1 cellular context compared by ENCODE assay signal in genomic region chr11:77127969-77128691, GRCh38.
TF ChIP-seq lines count a peak whose summit lies in the region.

Gene MYO7A (plus strand): TSS chr11:77128246. CDS start chr11:77130635, 2,389 bp downstream.

TF ChIP-seq in HepG2, 621 proteins besides CTCF, POLR2A, EP300 and RAD21 (continued from another document and continues in another):
- peak; percentile 82; the same call in 1 of the 2 replicates for TF ChIP-seq TFAP4 (IDR thresholded peaks at IDR 0.05; ENCODE audit: borderline replicate concordance, low read depth)
- TF ChIP-seq RBM39 (IDR thresholded peaks at IDR 0.05; ENCODE audit: low read depth, low read length, poor library complexity, severe bottlenecking), result peak; percentile 46
- TF ChIP-seq ONECUT2 (CRISPR knock-in tag; IDR thresholded peaks at IDR 0.05), result no peak
- TF ChIP-seq ZNF558 (CRISPR knock-in tag; IDR thresholded peaks at IDR 0.05; ENCODE audit: borderline replicate concordance), result no peak
- no peak for TF ChIP-seq ZNF180 (CRISPR knock-in tag; IDR thresholded peaks at IDR 0.05; ENCODE audit: borderline replicate concordance, low read depth)
- TF ChIP-seq CEBPB (IDR thresholded peaks at IDR 0.05; ENCODE audit: borderline replicate concordance, low read depth, low read length), result no peak
- no peak for TF ChIP-seq ATAD3A (CRISPR knock-in tag; IDR thresholded peaks at IDR 0.05)
- peak; percentile 36 for TF ChIP-seq ZFX (CRISPR knock-in tag; IDR thresholded peaks at IDR 0.05; ENCODE audit: low read depth)
- no peak for TF ChIP-seq ZNF225 (CRISPR knock-in tag; IDR thresholded peaks at IDR 0.05)
- no peak for TF ChIP-seq ZKSCAN8 (CRISPR knock-in tag; IDR thresholded peaks at IDR 0.05; ENCODE audit: borderline replicate concordance)
- no peak for TF ChIP-seq ZBTB26 (CRISPR knock-in tag; IDR thresholded peaks at IDR 0.05; ENCODE audit: borderline replicate concordance)
- 0 out of 2 replicates have a peak, but pooled peaks have one; percentile 12 for TF ChIP-seq ZNF296 (CRISPR knock-in tag; conservative IDR thresholded peaks at IDR 0.05)
- TF ChIP-seq HINFP (CRISPR knock-in tag; IDR thresholded peaks at IDR 0.05; ENCODE audit: low read depth), result no peak
- no peak for TF ChIP-seq PCBP2 (optimal IDR thresholded peaks at IDR 0.05; ENCODE audit: low read depth, low read length, poor library complexity, severe bottlenecking)
- no peak for TF ChIP-seq HCFC1 (IDR thresholded peaks at IDR 0.05; ENCODE audit: low read depth, low read length)
- no peak for TF ChIP-seq MLXIP (CRISPR knock-in tag; IDR thresholded peaks at IDR 0.05; ENCODE audit: borderline replicate concordance)
- no peak for TF ChIP-seq ZFP1 (CRISPR knock-in tag; IDR thresholded peaks at IDR 0.05)
- TF ChIP-seq TRIM24 (CRISPR knock-in tag; IDR thresholded peaks at IDR 0.05), result no peak
- no peak for TF ChIP-seq MAZ (IDR thresholded peaks at IDR 0.05; ENCODE audit: borderline replicate concordance, low read depth, low read length)
- peak; percentile 65 for TF ChIP-seq MAZ (CRISPR knock-in tag; IDR thresholded peaks at IDR 0.05; ENCODE audit: low read depth)
- TF ChIP-seq ZNF383 (CRISPR knock-in tag; IDR thresholded peaks at IDR 0.05; ENCODE audit: borderline replicate concordance), result no peak
- TF ChIP-seq ZNF761 (CRISPR knock-in tag; conservative IDR thresholded peaks at IDR 0.05), result no peak
- TF ChIP-seq SKIL (CRISPR knock-in tag; IDR thresholded peaks at IDR 0.05; ENCODE audit: borderline replicate concordance), result peak; percentile 54; the same call in 1 of the 2 replicates
- no peak for TF ChIP-seq ZC3H4 (CRISPR knock-in tag; IDR thresholded peaks at IDR 0.05; ENCODE audit: borderline replicate concordance)
- TF ChIP-seq SATB2 (CRISPR knock-in tag; IDR thresholded peaks at IDR 0.05), result no peak
- TF ChIP-seq GMEB1 (CRISPR knock-in tag; IDR thresholded peaks at IDR 0.05; ENCODE audit: borderline replicate concordance), result peak; percentile 39; the same call in 1 of the 2 replicates
- TF ChIP-seq RARA (CRISPR knock-in tag; IDR thresholded peaks at IDR 0.05), result peak; percentile 43; the same call in 1 of the 2 replicates
- TF ChIP-seq ZNF260 (CRISPR knock-in tag; IDR thresholded peaks at IDR 0.05; ENCODE audit: borderline replicate concordance, low read depth), result no peak
- peak; percentile 72; the same call in 1 of the 2 replicates for TF ChIP-seq POLR2G (IDR thresholded peaks at IDR 0.05; ENCODE audit: low read depth, low read length)
- no peak for TF ChIP-seq PAX8 (CRISPR knock-in tag; IDR thresholded peaks at IDR 0.05; ENCODE audit: borderline replicate concordance)
- no peak for TF ChIP-seq ATF6 (CRISPR knock-in tag; conservative IDR thresholded peaks at IDR 0.05)
- no peak for TF ChIP-seq HES4 (CRISPR knock-in tag; IDR thresholded peaks at IDR 0.05; ENCODE audit: borderline replicate concordance)
- no peak for TF ChIP-seq SRSF9 (IDR thresholded peaks at IDR 0.05; ENCODE audit: borderline replicate concordance, insufficient read depth, low read depth, low read length, poor library complexity, severe bottlenecking)
- TF ChIP-seq PLSCR1 (CRISPR knock-in tag; IDR thresholded peaks at IDR 0.05; ENCODE audit: borderline replicate concordance), result no peak
- peak; percentile 72 for TF ChIP-seq MED1 (CRISPR knock-in tag; IDR thresholded peaks at IDR 0.05)
- TF ChIP-seq HDAC6 (IDR thresholded peaks at IDR 0.05; ENCODE audit: low read depth, low read length), result no peak
- TF ChIP-seq ZNF318 (CRISPR knock-in tag; IDR thresholded peaks at IDR 0.05), result no peak
